Comparison of ENCODE assay signal across 8 cellular contexts in the genomic region with DNA sequence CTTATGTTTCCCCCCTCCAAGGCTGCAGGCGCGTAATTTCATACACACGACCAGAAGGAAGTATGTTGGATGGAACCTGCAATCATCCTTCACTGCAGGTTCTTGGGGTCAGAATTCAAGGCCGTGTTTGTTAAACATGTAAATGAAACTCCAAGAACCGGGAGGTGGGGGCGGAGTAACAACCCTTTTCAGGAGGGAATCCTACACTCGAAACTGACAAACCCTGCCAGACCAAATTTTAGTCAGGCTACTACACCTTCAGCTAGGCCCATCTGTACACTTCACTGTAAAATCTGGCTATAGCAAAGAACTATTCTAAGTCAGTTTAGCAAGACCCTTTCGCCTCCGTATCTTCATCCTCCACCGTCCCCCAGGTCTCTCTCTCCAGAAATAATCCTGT. TPM values are rescaled to one million over a fixed set of nuclear protein-coding genes. Genes with fewer than 3 reads are reported as not detected.
A peak's percentile ranks its signal among the peaks of the same experiment; 100 is the strongest.
DNase-seq lines count a peak whose midpoint lies in the region; ATAC-seq and TF ChIP-seq lines count a peak whose summit lies in the region.

No MANE protein-coding gene starts in this region.

- H3K4me2 ChIP-seq in skeletal muscle satellite cell (ENCODE audit: low read length) = peak overlapping the region; percentile 92

- H3K4me1 ChIP-seq in SJCRH30 = 0 out of 2 replicates have a peak, but pooled peaks cover 3% of the 10 kb centered on the region
- H3K4me1 ChIP-seq in skeletal muscle satellite cell (ENCODE audit: control insufficient read depth, insufficient read depth, low read length) = peaks cover 7% of the 10 kb centered on the region

- DNase-seq in H7 (peak; percentile 51), SJCRH30 (no peak), foreskin fibroblast (peak in 1 of 2 donors; percentile 3), CD1c-positive myeloid dendritic cell (ENCODE audit: extremely low spot score) (no peak)
- DNase-seq in activated effector memory CD4-positive, alpha-beta T cell treated with Interleukin-2 at 50 U/mL for 16 hours = no peak

- no peaks in the 10 kb centered on the region for H3K27me3 ChIP-seq in H7 (ENCODE audit: control insufficient read depth, insufficient read depth, low read length)
- no peaks in the 10 kb centered on the region; the same call in 1 of the 2 replicates for H3K27me3 ChIP-seq in SJCRH30
- no peaks in the 10 kb centered on the region for H3K27me3 ChIP-seq in skeletal muscle satellite cell (ENCODE audit: control insufficient read depth, insufficient read depth, low read length)

- H3K27ac ChIP-seq in SJCRH30 = no peak overlapping the region

- H3K9me3 ChIP-seq in SJCRH30 (replicated peaks) = 0 out of 2 replicates have a peak, but pooled peaks cover 4% of the 10 kb centered on the region
- H3K9me3 ChIP-seq in skeletal muscle satellite cell (replicated peaks; ENCODE audit: low read length) = no peaks in the 10 kb centered on the region

- ATAC-seq in activated CD4-positive, CD25-positive, alpha-beta regulatory T cell treated with anti-CD3 and anti-CD28 coated beads, Interleukin-2, amount 50 U/mL, for 24 hours = no peak
- ATAC-seq in GM18870 (IDR thresholded peaks at IDR 0.05; ENCODE audit: unreplicated experiment) = no peak

- H3K4me3 ChIP-seq in H7 (ENCODE audit: insufficient read depth, low read depth, low read length) (peak overlapping the region; percentile 89), SJCRH30 (peak overlapping the region; percentile 68), foreskin fibroblast (ENCODE audit: low read depth in 1 of 2, low read length in 2 of 2) (peak overlapping the region; percentile 83 to 94), skeletal muscle satellite cell (ENCODE audit: low read length) (peak overlapping the region; percentile 91)

- H3K36me3 ChIP-seq in H7 (replicated peaks; ENCODE audit: control insufficient read depth, insufficient read depth, low read length) = no peaks in the 10 kb centered on the region; the same call in 1 of the 2 replicates
- peaks cover 29% of the 10 kb centered on the region for H3K36me3 ChIP-seq in SJCRH30
- no peaks in the 10 kb centered on the region for H3K36me3 ChIP-seq in skeletal muscle satellite cell (ENCODE audit: insufficient read depth, low read length)

- TF ChIP-seq CTCF in foreskin fibroblast (IDR thresholded peaks at IDR 0.05; ENCODE audit: low read depth, low read length) = no peak

- peak overlapping the region; percentile 89 for H3K9ac ChIP-seq in skeletal muscle satellite cell (ENCODE audit: low read depth, low read length)

RNA-seq across cellular contexts. Expression of a gene that starts 1.2 kb away (rescaled TPM):
- total RNA-seq in H7 (2014; rRNA removed; shearing (Covaris generic)) = 5.7 and 11.0 TPM in 2 replicates
- total RNA-seq in SJCRH30 (2014; rRNA removed; shearing (Covaris generic)) = 10.6 and 12.2 TPM in 2 replicates
- 2.0 and 2.3 TPM in 2 replicates for total RNA-seq in skeletal muscle satellite cell (2012; rRNA removed)
